In the genomic region with DNA sequence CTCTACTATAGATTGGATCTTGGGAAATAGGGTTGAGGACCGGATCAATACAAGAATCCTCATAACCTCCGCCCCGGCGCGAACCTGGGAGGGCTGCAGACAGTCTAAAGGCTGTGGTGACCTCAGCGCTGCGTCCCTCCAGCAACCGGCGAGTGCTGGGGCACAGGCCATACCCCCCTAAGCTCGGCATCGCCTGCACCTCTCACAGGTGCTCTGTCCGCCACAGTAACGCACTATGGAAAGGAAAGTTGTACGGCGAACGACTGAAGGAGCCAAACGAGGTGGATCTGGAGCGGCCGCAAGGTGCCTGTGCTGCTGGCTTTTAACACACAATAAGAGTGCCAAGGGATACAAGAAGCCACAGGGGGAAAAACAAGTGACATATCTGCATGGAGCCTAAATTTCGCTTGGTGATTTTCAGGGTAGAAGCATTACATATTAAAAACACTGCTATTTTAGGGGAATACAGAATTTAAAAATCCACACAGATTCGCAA, we compare ENCODE assay signal across 8 cellular contexts. TPM values are rescaled to one million over a fixed set of nuclear protein-coding genes. Genes with fewer than 3 reads are reported as not detected.
A peak's percentile ranks its signal among the peaks of the same experiment; 100 is the strongest.
DNase-seq lines count a peak whose midpoint lies in the region; ATAC-seq and TF ChIP-seq lines count a peak whose summit lies in the region.

No MANE protein-coding gene starts in this region.

- H3K4me1 Mint-ChIP-seq in T-cell = peaks cover 43 to 51% (median 45%) of the 10 kb centered on the region in 3 donors
- peaks cover 30% of the 10 kb centered on the region for H3K4me1 Mint-ChIP-seq in MCF 10A (ENCODE audit: insufficient read depth, unreplicated experiment)

- no peak for ATAC-seq in T-cell (replicated peaks in 1 of 4)
- ATAC-seq in left colon = peak; percentile 14
- ATAC-seq in HG03457 (IDR thresholded peaks at IDR 0.05; ENCODE audit: unreplicated experiment) = no peak

- no peak overlapping the region for H3K27ac Mint-ChIP-seq in T-cell
- H3K27ac Mint-ChIP-seq in MCF 10A (ENCODE audit: low read depth, unreplicated experiment) = no peak overlapping the region

- no peak for TF ChIP-seq CTCF in MCF 10A (IDR thresholded peaks at IDR 0.05; ENCODE audit: unreplicated experiment)

- TSS peak; percentile 80 for BruUV-seq in MCF 10A (replicated peaks; lab: Mats Ljungman, UMichigan)

- CTCF ChIA-PET in T-cell (lab: Charles Lee) = interaction anchor here (0.7 to 4.6 kb wide), 13 partner anchors 9 to 308 kb away, joined by 3 to 47 read pairs (median 5); a partner anchor contains a TSS
- CTCF ChIA-PET in MCF 10A (lab: Yijun Ruan, JAX) = interaction anchor here (0.6 to 7.1 kb wide), 12 partner anchors 10 to 404 kb away, joined by 3 to 46 read pairs (median 9); a partner anchor contains a TSS

- H3K9me3 Mint-ChIP-seq in T-cell (no peaks in the 10 kb centered on the region), MCF 10A (ENCODE audit: unreplicated experiment) (no peaks in the 10 kb centered on the region)

- H3K4me3 Mint-ChIP-seq in T-cell (no peak overlapping the region), MCF 10A (ENCODE audit: unreplicated experiment) (no peak overlapping the region)

- POLR2A ChIA-PET in T-cell (lab: Charles Lee) = interaction anchor here in 1 of 2 donors (1.9 to 2.1 kb wide), 2 partner anchors 11 to 71 kb away, joined by 5 read pairs; no protein-coding TSS in a partner anchor
- POLR2A ChIA-PET in MCF 10A (lab: Yijun Ruan, JAX) = interaction anchor here (0.8 to 6.4 kb wide), 26 partner anchors 10 to 303 kb away, joined by 3 to 114 read pairs (median 8); a partner anchor contains a TSS

- H3K27me3 Mint-ChIP-seq in T-cell (no peaks in the 10 kb centered on the region), MCF 10A (ENCODE audit: insufficient read depth, unreplicated experiment) (no peaks in the 10 kb centered on the region)

- intact Hi-C loops in MCF 10A (cut with micrococcal nuclease) (loop anchor here (1.0 to 5.0 kb wide), 3 partner anchors 55 to 160 kb away; a partner anchor contains a TSS), left colon (cut with DNase I, micrococcal nuclease) (no loop called here)

- DNase-seq in C1 segment of cervical spinal cord (lab: John Stamatoyannopoulos, UW) (peak in 9 of 14 donors; percentile 20 to 64 (median 56)), HUDEP-2 (lab: John Stamatoyannopoulos, UW; ENCODE audit: unreplicated experiment in 76 of 76) (peak in 39 of 76 experiments; percentile 6 to 61 (median 29)), T-cell (peak in 22 of 34 experiments; percentile 3 to 40 (median 18)), MCF 10A (ENCODE audit: unreplicated experiment) (peak; percentile 43), left colon (peak; percentile 52 to 79), kidney glomerular epithelial cell (lab: John Stamatoyannopoulos, UW) (no peak)
- DNase-seq in stimulated activated CD4-positive, alpha-beta T cell treated with anti-CD3 and anti-CD28 coated beads, Interleukin-4, amount 100 ng/mL, for 48 hours (ENCODE audit: low read depth in 2 of 2) = peak; percentile 21 to 28

- H3K36me3 Mint-ChIP-seq in T-cell (peaks cover 12% of the 10 kb centered on the region), MCF 10A (ENCODE audit: insufficient read depth, unreplicated experiment) (peaks cover 22% of the 10 kb centered on the region)

RNA-seq across cellular contexts. Expression of a gene that starts 1.4 kb away (rescaled TPM):
- total RNA-seq in T-cell (10 to 100 TPM; 41.1 to 46.0 (median 43.7) TPM), MCF 10A (2022) (31.4 and 35.9 TPM in 2 replicates), left colon (10 to 100 TPM; 23.5 to 27.0 TPM)

RNA-seq across cellular contexts. Expression of a gene that starts 53.1 kb away (rescaled TPM):
- total RNA-seq in T-cell = under 1 TPM; 0.23 to 0.70 (median 0.35) TPM
- total RNA-seq in MCF 10A (2022) = 9.8 and 11.0 TPM in 2 replicates
- total RNA-seq in left colon = 1 to 10 TPM; 1.6 to 2.2 TPM
